29 cellular contexts compared by ENCODE assay signal in the genomic region with DNA sequence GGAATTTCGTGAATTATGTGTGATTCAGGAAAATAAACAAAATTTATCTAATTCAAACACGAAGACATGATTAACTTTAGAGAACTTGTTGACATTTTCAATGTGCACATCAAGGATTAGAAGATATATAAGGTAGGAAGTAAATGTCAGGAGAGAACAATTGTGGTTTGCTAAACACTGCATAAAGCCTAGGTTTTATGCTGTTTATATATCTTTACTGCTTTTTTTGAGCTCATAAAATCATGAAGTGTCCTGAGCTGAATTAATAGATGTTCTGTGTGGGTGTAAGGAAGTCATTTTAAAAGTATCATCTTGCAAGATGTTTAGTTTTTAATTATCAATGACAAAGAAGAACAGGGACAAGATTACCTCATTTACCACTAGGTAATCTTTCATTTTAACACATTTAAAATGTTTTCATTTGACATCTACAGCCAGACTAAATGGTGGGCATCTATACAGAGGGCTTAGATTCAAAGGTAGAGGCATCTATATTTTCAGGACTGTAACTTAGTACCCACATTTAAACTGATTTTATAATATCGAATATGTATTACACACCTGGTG.
"Had no signal": no experiment of that assay in that cellular context is flagged by ENCODE, and none has a peak within 500 bp of the region (broad histone marks: within the 10 kb centered on the region; RNA-seq: fewer than 3 reads in every experiment).

No MANE protein-coding gene starts in this region.

- FAIRE-seq: islet of Langerhans had no signal

- H3K27me3 ChIP-seq: ascending aorta, brain microvascular endothelial cell, foreskin keratinocyte, pancreas, stomach, thyroid gland, upper lobe of left lung, vagina had no signal

- H3K4me1 ChIP-seq: ascending aorta, foreskin keratinocyte, pancreas, prostate gland, stomach, thyroid gland, upper lobe of left lung, vagina had no signal

- H3K36me3 ChIP-seq: ascending aorta, brain microvascular endothelial cell, pancreas, prostate gland, stomach, thyroid gland, upper lobe of left lung, vagina had no signal

- H3K4me3 ChIP-seq: ascending aorta, coronary artery, dorsolateral prefrontal cortex, pancreas, prostate gland, skin epidermis, stomach, thyroid gland, upper lobe of left lung, vagina had no signal

- ATAC-seq: esophagus mucosa; foreskin keratinocyte; left ventricle myocardium superior; pancreas; sciatic nerve; stimulated activated naive B cell treated with anti-CD40 and anti-IgM and Interleukin-4, amounts not matched to agents 10 μg/mL and 1 μg/mL and 100 μg/mL, for 72 hours; T-helper 17 cell had no signal

- H3K27ac ChIP-seq: ascending aorta, brain microvascular endothelial cell, coronary artery, dorsolateral prefrontal cortex, foreskin keratinocyte, pancreas, prostate gland, skin epidermis, stomach, thyroid gland, upper lobe of left lung, vagina had no signal

- DNase-seq: activated CD4-positive, alpha-beta memory T cell treated with anti-CD3 and anti-CD28 coated beads for 36 hours; activated CD4-positive, alpha-beta T cell treated with anti-CD3 and anti-CD28 coated beads, Interleukin-2, amount 10 ng/mL, durations not matched to agents 24 days and 14 days; activated CD4-positive, CD25-positive, alpha-beta regulatory T cell treated with anti-CD3 and anti-CD28 coated beads, Interleukin-2, amount 50 U/mL, for 72 hours; activated CD8-positive, alpha-beta memory T cell treated with anti-CD3 and anti-CD28 coated beads, Interleukin-2, amount 50 U/mL, for 4 hours; activated gamma-delta T cell; activated naive CD4-positive, alpha-beta T cell treated with anti-CD3 and anti-CD28 coated beads, Interleukin-2, amount 10 ng/mL, durations not matched to agents 7 days and 5 days; activated naive CD8-positive, alpha-beta T cell treated with anti-CD3 and anti-CD28 coated beads, Interleukin-2, amount 10 ng/mL, durations not matched to agents 7 days and 5 days; activated T-cell treated with anti-CD3 and anti-CD28 coated beads, Interleukin-2, amount 50 U/mL, for 1 hour; brain microvascular endothelial cell; dorsolateral prefrontal cortex; effector memory CD4-positive, alpha-beta T cell; foreskin keratinocyte; left ventricle myocardium superior; nucleus accumbens; pancreas; retina; stimulated activated naive B cell treated with anti-CD40 and anti-IgM and Interleukin-4, amounts not matched to agents 10 μg/mL and 1 μg/mL and 100 μg/mL, for 72 hours; stomach; T-helper 17 cell; thyroid gland; upper lobe of left lung had no signal

- H3K9me3 ChIP-seq: ascending aorta, pancreas, prostate gland, stomach, thyroid gland, upper lobe of left lung, vagina had no signal
